Comparison of ENCODE assay signal across 13 cellular contexts in the genomic region with DNA sequence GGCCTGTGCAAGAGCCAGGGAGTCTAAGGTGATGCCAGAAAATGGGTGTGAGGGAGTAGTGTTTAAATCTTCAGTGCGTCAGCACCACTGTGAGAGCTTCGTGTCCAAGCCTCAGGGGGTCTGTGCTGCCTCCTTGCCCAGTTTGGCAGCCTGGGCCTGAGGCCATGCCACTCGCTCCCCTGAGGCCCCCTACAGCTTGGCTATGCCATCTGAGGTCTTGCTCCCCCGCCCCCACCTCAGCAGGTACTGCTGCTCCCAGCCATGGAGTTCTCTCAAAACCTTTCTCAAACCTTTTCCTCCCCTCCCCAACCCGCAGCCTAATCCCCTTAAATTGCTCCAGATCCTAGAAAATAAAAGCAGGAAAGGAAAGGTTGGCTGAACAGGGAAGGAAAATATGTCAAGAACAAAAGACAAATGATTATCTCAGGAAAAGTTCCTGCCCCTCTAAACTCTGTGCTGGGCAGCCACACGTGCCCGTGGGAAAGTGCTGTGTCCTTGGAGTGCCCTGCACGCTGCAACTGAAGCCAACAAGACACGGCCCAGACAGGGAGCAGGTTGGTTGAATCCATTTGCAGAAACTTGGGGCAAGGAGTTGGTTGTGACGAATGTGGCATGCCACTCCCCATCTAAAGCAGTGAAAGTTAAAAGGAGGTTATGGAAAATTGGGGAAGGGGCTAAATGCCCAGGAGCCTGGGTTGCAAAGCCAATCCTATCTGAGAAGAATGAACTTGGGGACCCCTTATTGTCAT.
"Had no signal": no experiment of that assay in that cellular context is flagged by ENCODE, and none has a peak within 500 bp of the region (broad histone marks: within the 10 kb centered on the region; RNA-seq: fewer than 3 reads in every experiment).

No MANE protein-coding gene starts in this region.

- H3K4me1 Mint-ChIP-seq: neural crest cell had no signal

- H3K9me3 Mint-ChIP-seq: activated T-helper 2 cell treated with anti-CD3 and anti-CD28 coated beads, Interferon-gamma antibody, Interleukin-2, Interleukin-4, amounts not matched to agents 10 μg/mL and 5 μg/mL and 100 μg/mL, durations not matched to agents 14 hours and 24 hours and 36 hours; naive B cell; neural crest cell had no signal

- H3K9me3 ChIP-seq: adrenal gland, ascending aorta, colonic mucosa, esophagus squamous epithelium, gastrocnemius medialis, ovary, psoas muscle, thoracic aorta, upper lobe of right lung had no signal

- H3K27ac Mint-ChIP-seq: activated naive CD8-positive, alpha-beta T cell; activated T-helper 2 cell treated with anti-CD3 and anti-CD28 coated beads, Interferon-gamma antibody, Interleukin-2, Interleukin-4, amounts not matched to agents 10 μg/mL and 5 μg/mL and 100 μg/mL, durations not matched to agents 14 hours and 24 hours and 36 hours had no signal

- H3K27ac ChIP-seq: adrenal gland, colonic mucosa, esophagus squamous epithelium, gastrocnemius medialis, ovary, psoas muscle, upper lobe of right lung had no signal

- H3K4me3 ChIP-seq: adrenal gland, ascending aorta, colonic mucosa, esophagus squamous epithelium, gastrocnemius medialis, ovary, psoas muscle, thoracic aorta, upper lobe of right lung had no signal

- H3K27me3 ChIP-seq: adrenal gland, ascending aorta, colonic mucosa, gastrocnemius medialis, ovary, upper lobe of right lung had no signal

- H3K4me1 ChIP-seq: adrenal gland, colonic mucosa had no signal

- H3K36me3 ChIP-seq: adrenal gland, ascending aorta, colonic mucosa, esophagus squamous epithelium, gastrocnemius medialis, ovary, thoracic aorta, upper lobe of right lung had no signal

- H3K4me3 Mint-ChIP-seq: activated naive CD8-positive, alpha-beta T cell; naive B cell; neural crest cell had no signal

- H3K36me3 Mint-ChIP-seq: activated naive CD8-positive, alpha-beta T cell; naive B cell had no signal
